11 cellular contexts compared by ENCODE assay signal in the genomic region with DNA sequence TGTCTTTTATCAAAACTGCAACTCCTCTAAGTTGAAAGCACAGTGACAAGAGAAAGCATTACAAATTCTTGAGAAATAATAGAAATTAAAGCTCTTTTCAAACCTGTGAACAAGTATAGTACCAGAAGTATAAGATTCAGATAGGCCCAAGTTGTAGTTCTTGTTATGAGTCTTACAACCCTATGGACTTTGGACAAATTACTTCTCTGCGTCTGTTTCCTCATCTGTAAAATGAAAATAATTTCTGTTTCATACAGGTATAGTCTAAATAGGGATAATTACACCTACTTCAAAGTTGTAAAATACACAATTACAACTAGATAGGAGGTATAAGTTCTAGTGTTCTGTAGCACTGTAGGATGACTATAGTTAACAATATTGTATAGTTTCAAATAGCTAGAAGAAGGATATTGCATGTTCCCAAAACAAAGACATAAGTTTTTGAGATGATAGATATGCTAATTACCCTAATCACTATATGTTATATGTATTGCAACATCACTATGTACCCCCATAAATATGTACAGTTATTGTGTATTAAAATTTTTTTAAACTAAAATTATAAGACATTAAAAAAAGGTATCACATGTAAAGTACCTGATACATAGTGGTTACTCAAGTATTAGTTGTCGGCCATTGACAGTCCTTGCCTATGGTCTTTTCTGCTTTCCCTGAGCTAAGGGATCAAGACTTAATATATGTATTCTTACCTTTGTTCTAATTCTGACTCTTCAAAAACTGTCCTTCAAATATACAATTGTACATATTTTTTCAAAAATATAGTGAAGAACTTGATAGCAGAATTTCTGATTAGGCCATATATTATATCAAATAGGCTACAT. TPM values are rescaled to one million over a fixed set of nuclear protein-coding genes. Genes with fewer than 3 reads are reported as not detected.
A peak's percentile ranks its signal among the peaks of the same experiment; 100 is the strongest.
DNase-seq lines count a peak whose midpoint lies in the region; ATAC-seq, FAIRE-seq and TF ChIP-seq lines count a peak whose summit lies in the region.
"Had no signal": no experiment of that assay in that cellular context is flagged by ENCODE, and none has a peak within 500 bp of the region (broad histone marks: within the 10 kb centered on the region; RNA-seq: fewer than 3 reads in every experiment).

No MANE protein-coding gene starts in this region.

- H3K27me3 ChIP-seq in breast epithelium (no peaks in the 10 kb centered on the region), stomach smooth muscle (ENCODE audit: control insufficient read depth in 1 of 2, insufficient read depth in 2 of 2, low read length in 2 of 2) (no peaks in the 10 kb centered on the region), neuronal stem cell (ENCODE audit: control insufficient read depth in 3 of 3, insufficient read depth in 3 of 3, low read depth in 1 of 3, low read length in 3 of 3) (no peaks in the 10 kb centered on the region)

- no peaks in the 10 kb centered on the region for H3K36me3 ChIP-seq in breast epithelium
- no peaks in the 10 kb centered on the region for H3K36me3 ChIP-seq in stomach smooth muscle (ENCODE audit: control insufficient read depth in 2 of 2, insufficient read depth in 2 of 2, low read length in 2 of 2)
- peaks cover 0 to 4% of the 10 kb centered on the region in 2 donors for H3K36me3 ChIP-seq in neuronal stem cell (replicated peaks in 1 of 2; ENCODE audit: control insufficient read depth in 2 of 2, insufficient read depth in 2 of 2, low read length in 2 of 2)

- no peak overlapping the region for H2BK12ac ChIP-seq in neuronal stem cell (ENCODE audit: low read length)

- peak; percentile 30 for FAIRE-seq in RCC 7860 (lab: Jason Lieb, UNC)
- FAIRE-seq: HTR-8/SVneo had no signal

- H3K36me3 Mint-ChIP-seq in MCF 10A (ENCODE audit: insufficient read depth, unreplicated experiment), result no peaks in the 10 kb centered on the region
- H3K36me3 Mint-ChIP-seq in glutamatergic neuron (ENCODE audit: unreplicated experiment), result no peaks in the 10 kb centered on the region

- H4K8ac ChIP-seq in neuronal stem cell (ENCODE audit: low read depth, low read length), result no peak overlapping the region

- H3K4me1 ChIP-seq in breast epithelium (peaks cover 4 to 16% of the 10 kb centered on the region in 2 donors), stomach smooth muscle (ENCODE audit: control insufficient read depth, insufficient read depth, low read length) (no peaks in the 10 kb centered on the region), neuronal stem cell (ENCODE audit: control insufficient read depth in 2 of 2, insufficient read depth in 1 of 2, low read depth in 1 of 2, low read length in 2 of 2) (peaks cover 1 to 14% of the 10 kb centered on the region in 2 donors)

- BruUV-seq in MCF 10A (replicated peaks; lab: Mats Ljungman, UMichigan), result no TSS peak

- H3K4me3 Mint-ChIP-seq in MCF 10A (ENCODE audit: unreplicated experiment) (peak overlapping the region; percentile 98), glutamatergic neuron (ENCODE audit: unreplicated experiment) (peak overlapping the region; percentile 63)

- no peak for TF ChIP-seq POLR2A in breast epithelium (IDR thresholded peaks at IDR 0.05)

- H3K23ac ChIP-seq in neuronal stem cell (ENCODE audit: low read depth, low read length, poor library complexity), result no peak overlapping the region

- DNase-seq in MCF 10A (ENCODE audit: unreplicated experiment), result no peak
- no peak for DNase-seq in breast epithelium (ENCODE audit: low spot score in 2 of 2)
- DNase-seq in RCC 7860 (ENCODE audit: low spot score), result no peak
- DNase-seq in glutamatergic neuron, result no peak
- no peak for DNase-seq in neuronal stem cell (ENCODE audit: low spot score)
- DNase-seq in SIG-M5 treated with dmso at 0.1 percent for 504 hours (lab: John Stamatoyannopoulos, UW; ENCODE audit: unreplicated experiment), result no peak
- DNase-seq: DMS53, kidney glomerular epithelial cell had no signal

- CTCF ChIA-PET in MCF 10A (lab: Yijun Ruan, JAX), result interaction anchor here (1.1 to 3.9 kb wide), 6 partner anchors 19 to 178 kb away, joined by 3 to 16 read pairs (median 6); no protein-coding TSS in a partner anchor

- H3K14ac ChIP-seq in neuronal stem cell (ENCODE audit: low read length), result no peak overlapping the region

- H3K4ac ChIP-seq in neuronal stem cell (ENCODE audit: low read length), result no peak overlapping the region

- H2AFZ ChIP-seq in neuronal stem cell (ENCODE audit: low read length), result no peak overlapping the region

- H3K9me3 Mint-ChIP-seq in MCF 10A (ENCODE audit: unreplicated experiment) (no peaks in the 10 kb centered on the region), glutamatergic neuron (ENCODE audit: unreplicated experiment) (peaks cover 13% of the 10 kb centered on the region)

- no peak overlapping the region for H2AK5ac ChIP-seq in neuronal stem cell (ENCODE audit: low read depth, low read length)

- H3K4me1 Mint-ChIP-seq in MCF 10A (ENCODE audit: insufficient read depth, unreplicated experiment) (peaks cover 36% of the 10 kb centered on the region), glutamatergic neuron (ENCODE audit: low read depth, unreplicated experiment) (peaks cover 24% of the 10 kb centered on the region)

- intact Hi-C loops in MCF 10A (cut with micrococcal nuclease) (no loop called here), breast epithelium (cut with DNase I; ENCODE audit: low total_unique reads) (no loop called here)

- no peaks in the 10 kb centered on the region for H3K27me3 Mint-ChIP-seq in MCF 10A (ENCODE audit: insufficient read depth, unreplicated experiment)
- H3K27me3 Mint-ChIP-seq in glutamatergic neuron (ENCODE audit: unreplicated experiment), result peaks cover 6% of the 10 kb centered on the region

- H3K27ac ChIP-seq in breast epithelium (no peak overlapping the region), stomach smooth muscle (ENCODE audit: low read length) (no peak overlapping the region), neuronal stem cell (replicated peaks; ENCODE audit: low read length) (no peak overlapping the region)

- ATAC-seq in esophagus mucosa, result no peak

- H3K9ac ChIP-seq in stomach smooth muscle (ENCODE audit: low read length in 2 of 2) (peak overlapping the region in 1 of 2 donors; percentile 80), neuronal stem cell (ENCODE audit: low read depth, low read length, poor library complexity) (no peak overlapping the region)

- H3K4me3 ChIP-seq in breast epithelium (peak overlapping the region in 1 of 3 donors; percentile 93), stomach smooth muscle (ENCODE audit: low read length in 2 of 2) (peak overlapping the region; percentile 34 to 86), neuronal stem cell (ENCODE audit: low read length in 2 of 2) (peak overlapping the region in 1 of 2 donors; percentile 93)

- no peak overlapping the region for H4K91ac ChIP-seq in neuronal stem cell (ENCODE audit: low read depth, low read length, poor library complexity)

- no peak overlapping the region for H3K4me2 ChIP-seq in neuronal stem cell (ENCODE audit: insufficient read depth, low read length, poor library complexity, severe bottlenecking)

- no peak overlapping the region for H2BK120ac ChIP-seq in neuronal stem cell (ENCODE audit: low read depth, low read length)

- H2BK5ac ChIP-seq in neuronal stem cell (ENCODE audit: low read length), result no peak overlapping the region

- no peaks in the 10 kb centered on the region for H3K9me3 ChIP-seq in breast epithelium
- no peaks in the 10 kb centered on the region for H3K9me3 ChIP-seq in stomach smooth muscle (ENCODE audit: control insufficient read depth in 2 of 2, low read length in 2 of 2)
- H3K9me3 ChIP-seq in neuronal stem cell (replicated peaks in 1 of 2; ENCODE audit: control insufficient read depth in 2 of 2, insufficient read depth in 1 of 2, low read depth in 1 of 2, low read length in 2 of 2), result no peaks in the 10 kb centered on the region

- TF ChIP-seq CTCF in MCF 10A (IDR thresholded peaks at IDR 0.05; ENCODE audit: unreplicated experiment) (no peak), breast epithelium (IDR thresholded peaks at IDR 0.05) (no peak), glutamatergic neuron (IDR thresholded peaks at IDR 0.05; ENCODE audit: partially characterized antibody, unreplicated experiment) (no peak)

- POLR2A ChIA-PET in MCF 10A (lab: Yijun Ruan, JAX), result interaction anchor here (0.7 to 9.2 kb wide), 24 partner anchors 9 to 525 kb away, joined by 3 to 367 read pairs (median 10); partner anchors contain the start of gene NDUFA5

- H2BK15ac ChIP-seq in neuronal stem cell (ENCODE audit: low read length), result no peak overlapping the region

- no CpG with 5 or more reads among the region's 2 CpGs for WGBS in neuronal stem cell (ENCODE audit: extremely low coverage in 2 of 2, insufficient read length in 2 of 2, insufficient replicate concordance in 1 of 2), 2 donors

- no peak overlapping the region for H3K18ac ChIP-seq in neuronal stem cell (ENCODE audit: low read length)

- H3K27ac Mint-ChIP-seq in MCF 10A (ENCODE audit: low read depth, unreplicated experiment), result peak overlapping the region; percentile 99
- H3K27ac Mint-ChIP-seq in glutamatergic neuron (ENCODE audit: unreplicated experiment), result peak overlapping the region; percentile 33

- H3K79me1 ChIP-seq in neuronal stem cell (ENCODE audit: low read depth, low read length), result peaks cover 2% of the 10 kb centered on the region

RNA-seq across cellular contexts. Expression of gene WASL, which starts 1.8 kb away (rescaled TPM):
- total RNA-seq in MCF 10A (2022) (34.7 and 38.8 TPM in 2 replicates), breast epithelium (10 to 100 TPM; 27.8 to 38.3 (median 37.8) TPM), glutamatergic neuron (ENCODE audit: unreplicated experiment) (33.0 TPM), esophagus mucosa (31.2 TPM)
- polyA plus RNA-seq in neuronal stem cell (2013, experiment 1 of 2), result 27.7 TPM
- 28.8 TPM for polyA plus RNA-seq in neuronal stem cell (2013, experiment 2 of 2)
